ENCODE assay signal across 23 cellular contexts in the genomic region with DNA sequence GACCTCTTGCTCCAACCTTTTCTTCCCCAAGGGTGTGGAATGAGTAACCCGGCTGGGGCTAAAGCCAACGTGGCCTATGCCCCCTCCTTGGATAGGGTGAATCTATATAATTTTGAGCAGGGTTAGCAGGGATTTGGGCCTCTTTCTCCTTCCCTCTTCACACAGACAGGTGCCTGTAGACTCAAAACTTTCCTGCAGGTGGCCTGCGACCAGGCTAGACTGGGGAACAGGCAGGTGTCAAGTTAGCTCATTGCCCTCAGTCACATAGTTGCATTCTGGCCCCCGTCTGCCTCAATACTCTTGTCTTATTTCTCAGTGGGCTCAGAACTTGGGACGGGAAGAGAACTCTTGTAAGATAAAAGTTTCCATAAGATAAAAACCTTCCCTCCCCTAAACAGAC.
DNase-seq lines count a peak whose midpoint lies in the region; ATAC-seq and TF ChIP-seq lines count a peak whose summit lies in the region.
"Had no signal": no experiment of that assay in that cellular context is flagged by ENCODE, and none has a peak within 500 bp of the region (broad histone marks: within the 10 kb centered on the region; RNA-seq: fewer than 3 reads in every experiment).

No MANE protein-coding gene starts in this region.

- TF ChIP-seq CTCF in GM12864 (IDR thresholded peaks at IDR 0.05; ENCODE audit: low read depth, low read length, missing control alignments), result peak; percentile 40
- 0 out of 2 replicates have a peak, but pooled peaks have one; percentile 26 for TF ChIP-seq CTCF in WERI-Rb-1 (IDR thresholded peaks at IDR 0.05; ENCODE audit: low read depth, low read length)

- H3K4me3 ChIP-seq in GM12864 (ENCODE audit: low read depth, low read length) (no peak overlapping the region), WERI-Rb-1 (ENCODE audit: low read depth, low read length) (no peak overlapping the region), mesendoderm (ENCODE audit: low read length) (no peak overlapping the region)
- H3K4me3 ChIP-seq: dorsolateral prefrontal cortex, hepatocyte, lower lobe of right lung, thyroid gland had no signal

- no peak overlapping the region for H2AK5ac ChIP-seq in mesendoderm (ENCODE audit: low read length)

- H3K9ac ChIP-seq in mesendoderm (ENCODE audit: low read length), result no peak overlapping the region
- H3K9ac ChIP-seq: SK-N-SH had no signal

- H3K56ac ChIP-seq in mesendoderm (ENCODE audit: low read length), result no peak overlapping the region

- H3K4ac ChIP-seq in mesendoderm (ENCODE audit: low read depth, low read length), result no peak overlapping the region

- H3K4me2 ChIP-seq in mesendoderm (ENCODE audit: low read length), result no peak overlapping the region
- H3K4me2 ChIP-seq: hepatocyte, SK-N-SH had no signal

- H3K79me2 ChIP-seq in mesendoderm (ENCODE audit: control insufficient read depth, insufficient read depth, low read length), result no peaks in the 10 kb centered on the region

- no peak overlapping the region for H2BK120ac ChIP-seq in mesendoderm (ENCODE audit: low read depth, low read length)

- H3K79me1 ChIP-seq in mesendoderm (ENCODE audit: low read length), result no peaks in the 10 kb centered on the region

- no peak overlapping the region for H4K8ac ChIP-seq in mesendoderm (ENCODE audit: low read depth, low read length)

- no peak overlapping the region for H3K23ac ChIP-seq in mesendoderm (ENCODE audit: low read length)

- no CpG with 5 or more reads among the region's 5 CpGs for WGBS in mesendoderm (ENCODE audit: extremely low coverage, insufficient coverage, low lambda C conversion rate)

- H3K36me3 ChIP-seq in WERI-Rb-1 (no peaks in the 10 kb centered on the region), mesendoderm (ENCODE audit: control insufficient read depth, insufficient read depth, low read length) (no peaks in the 10 kb centered on the region)

- DNase-seq in GM12864 (ENCODE audit: low read depth) (no peak), HT-29 (ENCODE audit: low spot score) (peak; percentile 20), WERI-Rb-1 (no peak), mesendoderm (peak; percentile 30), DMS 273 (lab: John Stamatoyannopoulos, UW; ENCODE audit: unreplicated experiment) (no peak), OCI-M1 (lab: John Stamatoyannopoulos, UW) (no peak)
- DNase-seq: activated CD4-positive, CD25-positive, alpha-beta regulatory T cell treated with anti-CD3 and anti-CD28 coated beads, Interleukin-2, amount 50 U/mL, for 72 hours; activated T-cell treated with anti-CD3 and anti-CD28 coated beads, Interleukin-2, amount 50 U/mL, for 48 hours; anterior cingulate cortex; central memory CD4-positive, alpha-beta T cell; DMS79 treated with DMSO at 0.1 percent for 48 hours; dorsolateral prefrontal cortex; GOT3; lower lobe of right lung; NCI-H1417 treated with DMSO at 0.1 percent for 48 hours; NCI-H510A; SK-N-SH; stimulated activated CD4-positive, alpha-beta T cell treated with anti-CD3 and anti-CD28 coated beads, Interleukin-4, amount 100 ng/mL, for 1 hour; stimulated activated naive CD8-positive, alpha-beta T cell treated with anti-CD3 and anti-CD28 coated beads, Interleukin-15, Interleukin-2, amounts not matched to agents 100 U/mL and 50 U/mL, for 24 hours; thyroid gland had no signal

- no peaks in the 10 kb centered on the region for H3K9me3 ChIP-seq in WERI-Rb-1 (ENCODE audit: severe bottlenecking)
- H3K9me3 ChIP-seq: lower lobe of right lung, SK-N-SH, thyroid gland had no signal

- no peak overlapping the region for H2BK5ac ChIP-seq in mesendoderm (ENCODE audit: low read length)

- no peak overlapping the region for H3K18ac ChIP-seq in mesendoderm (ENCODE audit: low read length)

- H3K4me1 ChIP-seq in mesendoderm (ENCODE audit: control insufficient read depth, low read depth, low read length), result no peaks in the 10 kb centered on the region

- H3K27ac ChIP-seq in WERI-Rb-1 (no peak overlapping the region), mesendoderm (ENCODE audit: low read depth, low read length) (no peak overlapping the region)
- H3K27ac ChIP-seq: hepatocyte, lower lobe of right lung, thyroid gland had no signal

- ATAC-seq in esophagus mucosa (no peak), GM21360 (IDR thresholded peaks at IDR 0.05; ENCODE audit: unreplicated experiment) (no peak)
- ATAC-seq: lower lobe of right lung; stimulated activated naive CD8-positive, alpha-beta T cell treated with anti-CD3 and anti-CD28 coated beads, Interleukin-15, Interleukin-2, amounts not matched to agents 100 U/mL and 50 U/mL, for 24 hours had no signal

- no peaks in the 10 kb centered on the region for H3K27me3 ChIP-seq in WERI-Rb-1 (ENCODE audit: insufficient read depth, low read depth, severe bottlenecking)
- no peaks in the 10 kb centered on the region for H3K27me3 ChIP-seq in mesendoderm (ENCODE audit: insufficient read depth, low read length, poor library complexity)
- H3K27me3 ChIP-seq: dorsolateral prefrontal cortex, hepatocyte, thyroid gland had no signal

- no peak overlapping the region for H2BK15ac ChIP-seq in mesendoderm (replicated peaks; ENCODE audit: low read depth)

- H4K5ac ChIP-seq in mesendoderm (ENCODE audit: low read length), result no peak overlapping the region

Comparison
In these comparisons a context has a peak if more than half of its experiments do, and no peak if none do; other contexts are left out.
1. DNase-seq: peak in HT-29 (single experiment) and mesendoderm (single experiment); none in GM12864 (single experiment), WERI-Rb-1 (single experiment), DMS 273 (single experiment) and OCI-M1 (single experiment).